Comparison of ENCODE assay signal across 7 cellular contexts in genomic region chr13:90702050-90702449, GRCh38.
"Had no signal": no experiment of that assay in that cellular context is flagged by ENCODE, and none has a peak within 500 bp of the region (broad histone marks: within the 10 kb centered on the region; RNA-seq: fewer than 3 reads in every experiment).

No MANE protein-coding gene starts in this region.

- H3K4me3 ChIP-seq: GM12878 had no signal

- DNase-seq: GDM1, GF-D8 had no signal

- FAIRE-seq: GM12878, GM12891, GM12892, GM18507, GM19239 had no signal

- ATAC-seq: GM12878 had no signal
